ENCODE assay signal across 8 cellular contexts in the genomic region with DNA sequence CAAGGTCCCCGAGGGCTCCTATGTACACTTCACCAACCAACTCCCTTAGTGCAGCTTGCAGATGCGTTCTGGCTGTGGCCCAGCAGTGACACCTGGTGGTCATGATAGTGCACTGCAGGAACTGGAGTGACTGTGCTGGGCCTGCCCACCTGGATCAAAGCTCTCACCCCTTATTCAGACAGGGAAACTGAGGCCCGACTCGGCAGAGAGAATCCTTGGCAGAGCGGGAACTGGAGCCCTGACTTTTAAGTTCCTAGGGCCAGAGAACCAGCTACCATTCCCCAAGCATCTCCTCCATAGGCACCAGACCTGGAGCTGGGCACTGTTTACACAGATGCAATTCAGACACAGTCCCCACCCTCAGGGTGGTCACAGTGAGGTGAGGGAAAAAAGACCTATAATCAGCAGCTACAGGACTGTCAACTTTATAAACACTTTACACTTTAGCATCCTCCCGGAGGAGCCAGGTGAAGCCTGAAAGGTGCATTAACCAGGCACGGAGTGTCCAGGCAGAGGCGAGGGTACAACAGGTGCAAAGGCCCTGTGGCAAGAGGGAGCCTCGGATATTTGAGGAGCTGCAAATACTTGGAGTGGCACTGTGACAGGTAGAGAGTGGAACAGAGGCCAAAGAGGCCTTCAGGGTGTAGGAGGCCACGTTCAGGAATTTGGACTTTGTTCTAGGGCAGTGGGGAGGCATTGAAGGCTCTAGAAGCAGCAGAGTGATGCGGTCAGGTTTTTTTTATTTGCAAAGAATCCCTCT. TPM values are rescaled to one million over a fixed set of nuclear protein-coding genes. Genes with fewer than 3 reads are reported as not detected.
DNase-seq lines count a peak whose midpoint lies in the region; ATAC-seq, FAIRE-seq and TF ChIP-seq lines count a peak whose summit lies in the region.

No MANE protein-coding gene starts in this region.

- peaks cover 15% of the 10 kb centered on the region for H3K9me3 Mint-ChIP-seq in activated T-helper 2 cell treated with anti-CD3 and anti-CD28 coated beads, Interferon-gamma antibody, Interleukin-2, Interleukin-4, amounts not matched to agents 10 μg/mL and 5 μg/mL and 100 μg/mL, durations not matched to agents 14 hours and 24 hours and 36 hours

- no peak for FAIRE-seq in pancreas (lab: Jason Lieb, UNC)

- no peaks in the 10 kb centered on the region for H3K4me1 Mint-ChIP-seq in activated T-helper 2 cell treated with anti-CD3 and anti-CD28 coated beads, Interferon-gamma antibody, Interleukin-2, Interleukin-4, amounts not matched to agents 10 μg/mL and 5 μg/mL and 100 μg/mL, durations not matched to agents 14 hours and 24 hours and 36 hours (ENCODE audit: low read depth)

- peak; percentile 95 for TF ChIP-seq CTCF in foreskin fibroblast (IDR thresholded peaks at IDR 0.05; ENCODE audit: low read depth, low read length)
- peak; percentile 89 to 96 (median 94) for TF ChIP-seq CTCF in pancreas (IDR thresholded peaks at IDR 0.05)
- TF ChIP-seq CTCF in upper lobe of left lung (IDR thresholded peaks at IDR 0.05), result peak; percentile 92 to 98 (median 94)

- intact Hi-C loops in activated T-helper 2 cell treated with anti-CD3 and anti-CD28 coated beads, Interferon-gamma antibody, Interleukin-2, Interleukin-4, amounts not matched to agents 10 μg/mL and 5 μg/mL and 100 μg/mL, durations not matched to agents 14 hours and 24 hours and 36 hours (cut with micrococcal nuclease), result loop anchor here (2.0 to 10.0 kb wide), 3 partner anchors 94 to 391 kb away; a partner anchor contains a TSS
- intact Hi-C loops in pancreas (cut with DNase I), result loop anchor here in 2 of 3 donors (5.0 to 10.0 kb wide), 2 partner anchors 44 to 91 kb away; no protein-coding TSS in a partner anchor

- peaks cover 37% of the 10 kb centered on the region for H3K27me3 Mint-ChIP-seq in activated T-helper 2 cell treated with anti-CD3 and anti-CD28 coated beads, Interferon-gamma antibody, Interleukin-2, Interleukin-4, amounts not matched to agents 10 μg/mL and 5 μg/mL and 100 μg/mL, durations not matched to agents 14 hours and 24 hours and 36 hours (ENCODE audit: low read depth)

- H3K9me3 ChIP-seq in pancreas, result no peaks in the 10 kb centered on the region
- peaks cover 0 to 5% (median 0%) of the 10 kb centered on the region in 4 donors for H3K9me3 ChIP-seq in upper lobe of left lung

- no peaks in the 10 kb centered on the region for H3K36me3 ChIP-seq in pancreas
- H3K36me3 ChIP-seq in upper lobe of left lung, result peaks cover 0 to 2% (median 0%) of the 10 kb centered on the region in 4 donors

- no peaks in the 10 kb centered on the region for H3K36me3 Mint-ChIP-seq in activated T-helper 2 cell treated with anti-CD3 and anti-CD28 coated beads, Interferon-gamma antibody, Interleukin-2, Interleukin-4, amounts not matched to agents 10 μg/mL and 5 μg/mL and 100 μg/mL, durations not matched to agents 14 hours and 24 hours and 36 hours (ENCODE audit: low read depth)

- H3K4me1 ChIP-seq in pancreas, result no peaks in the 10 kb centered on the region
- H3K4me1 ChIP-seq in upper lobe of left lung, result peaks cover 0 to 4% (median 1%) of the 10 kb centered on the region in 4 donors

- TF ChIP-seq POLR2A in upper lobe of left lung (IDR thresholded peaks at IDR 0.05), result no peak

- no peak overlapping the region for H3K27ac Mint-ChIP-seq in activated T-helper 2 cell treated with anti-CD3 and anti-CD28 coated beads, Interferon-gamma antibody, Interleukin-2, Interleukin-4, amounts not matched to agents 10 μg/mL and 5 μg/mL and 100 μg/mL, durations not matched to agents 14 hours and 24 hours and 36 hours

- H3K27me3 ChIP-seq in pancreas, result no peaks in the 10 kb centered on the region
- no peaks in the 10 kb centered on the region for H3K27me3 ChIP-seq in upper lobe of left lung

- ATAC-seq in pancreas (peak; percentile 87 to 100 (median 96)), upper lobe of left lung (ENCODE audit: low FRiP score in 2 of 2) (peak; percentile 91 to 92)

- TF ChIP-seq EP300 in upper lobe of left lung (IDR thresholded peaks at IDR 0.05), result no peak

- H3K27ac ChIP-seq in pancreas (no peak overlapping the region), upper lobe of left lung (no peak overlapping the region)

- WGBS in pancreas, 2 donors, result 28 to 33% methylated on average over 11 of the region's 11 CpGs
- WGBS in upper lobe of left lung, 2 donors, result 47 to 68% methylated on average over 8 to 10 of the region's 11 CpGs

- H3K4me3 ChIP-seq in foreskin fibroblast (ENCODE audit: low read depth in 1 of 2, low read length in 2 of 2), result no peak overlapping the region
- no peak overlapping the region for H3K4me3 ChIP-seq in pancreas
- no peak overlapping the region for H3K4me3 ChIP-seq in upper lobe of left lung

- DNase-seq in ELR (ENCODE audit: low read depth), result peak; percentile 67
- DNase-seq in HT1080 (ENCODE audit: low read depth), result peak; percentile 42
- peak; percentile 47 for DNase-seq in RPMI7951 (ENCODE audit: low read depth)
- DNase-seq in activated T-helper 2 cell treated with anti-CD3 and anti-CD28 coated beads, Interferon-gamma antibody, Interleukin-2, Interleukin-4, amounts not matched to agents 10 μg/mL and 5 μg/mL and 100 μg/mL, durations not matched to agents 14 hours and 24 hours and 36 hours (ENCODE audit: low spot score), result peak; percentile 54
- DNase-seq in foreskin fibroblast, result peak; percentile 41 to 79
- DNase-seq in pancreas, result peak; percentile 52 to 86 (median 74)
- DNase-seq in upper lobe of left lung, result peak in 1 of 2 donors; percentile 76
- DNase-seq in NCI-H510A (lab: John Stamatoyannopoulos, UW), result no peak

- H3K4me3 Mint-ChIP-seq in activated T-helper 2 cell treated with anti-CD3 and anti-CD28 coated beads, Interferon-gamma antibody, Interleukin-2, Interleukin-4, amounts not matched to agents 10 μg/mL and 5 μg/mL and 100 μg/mL, durations not matched to agents 14 hours and 24 hours and 36 hours (ENCODE audit: low read depth), result no peak overlapping the region

RNA-seq across cellular contexts. Expression of a gene that starts 22.0 kb away (rescaled TPM):
- 35.8 and 37.7 TPM in 2 replicates for total RNA-seq in HT1080 (2014; rRNA removed; shearing (Covaris generic))
- polyA plus RNA-seq in HT1080 (2015; cell fraction: cytosol; rRNA removed), result 20.3 and 29.3 TPM in 2 replicates
- polyA plus RNA-seq in HT1080 (2015; cell fraction: nucleus; rRNA removed), result 57.5 and 63.3 TPM in 2 replicates
- 10.5 and 12.3 TPM in 2 replicates for total RNA-seq in RPMI7951 (2014; rRNA removed; shearing (Covaris generic))
- 46.0 and 48.0 TPM in 2 replicates for total RNA-seq in activated T-helper 2 cell treated with anti-CD3 and anti-CD28 coated beads, Interferon-gamma antibody, Interleukin-2, Interleukin-4, amounts not matched to agents 10 μg/mL and 5 μg/mL and 100 μg/mL, durations not matched to agents 14 hours and 24 hours and 36 hours
- total RNA-seq in pancreas, result 10 to 100 TPM in 2 of 6 donors, 1 to 10 TPM in 4; 5.4 to 13.2 (median 9.0) TPM
- polyA plus RNA-seq in pancreas, result 10 to 100 TPM; 36.2 to 38.2 TPM
- 10 to 100 TPM; 17.3 to 47.1 (median 27.9) TPM for total RNA-seq in upper lobe of left lung

RNA-seq across cellular contexts. Expression of a gene that starts 22.3 kb away (rescaled TPM):
- 256 and 340 TPM in 2 replicates for total RNA-seq in HT1080 (2014; rRNA removed; shearing (Covaris generic))
- polyA plus RNA-seq in HT1080 (2015; cell fraction: cytosol; rRNA removed), result 245 and 248 TPM in 2 replicates
- 797 and 806 TPM in 2 replicates for polyA plus RNA-seq in HT1080 (2015; cell fraction: nucleus; rRNA removed)
- 127 and 233 TPM in 2 replicates for total RNA-seq in RPMI7951 (2014; rRNA removed; shearing (Covaris generic))
- total RNA-seq in activated T-helper 2 cell treated with anti-CD3 and anti-CD28 coated beads, Interferon-gamma antibody, Interleukin-2, Interleukin-4, amounts not matched to agents 10 μg/mL and 5 μg/mL and 100 μg/mL, durations not matched to agents 14 hours and 24 hours and 36 hours, result 425 and 436 TPM in 2 replicates
- total RNA-seq in pancreas (100 to 1,000 TPM in 3 of 6 donors, 10 to 100 TPM in 3; 49.2 to 104 (median 87.5) TPM), upper lobe of left lung (100 to 1,000 TPM; 156 to 293 (median 183) TPM)
- 100 to 1,000 TPM; 136 to 257 TPM for polyA plus RNA-seq in pancreas

RNA-seq across cellular contexts. Expression of a gene that starts 40.1 kb away (rescaled TPM):
- 0.60 TPM in 1 of 2 replicates, not detected in the other for total RNA-seq in HT1080 (2014; rRNA removed; shearing (Covaris generic))
- polyA plus RNA-seq in HT1080 (2015; cell fraction: cytosol; rRNA removed), result 0.09 TPM in 1 of 2 replicates, not detected in the other
- polyA plus RNA-seq in HT1080 (2015; cell fraction: nucleus; rRNA removed), result 0.16 and 0.27 TPM in 2 replicates
- total RNA-seq in RPMI7951 (2014; rRNA removed; shearing (Covaris generic)), result 0.29 TPM in 1 of 2 replicates, not detected in the other
- 0.23 TPM in 2 replicates for total RNA-seq in activated T-helper 2 cell treated with anti-CD3 and anti-CD28 coated beads, Interferon-gamma antibody, Interleukin-2, Interleukin-4, amounts not matched to agents 10 μg/mL and 5 μg/mL and 100 μg/mL, durations not matched to agents 14 hours and 24 hours and 36 hours
- total RNA-seq in pancreas (10 to 100 TPM in 2 of 6 donors, 1 to 10 TPM in 4; 6.2 to 10.6 (median 8.3) TPM), upper lobe of left lung (10 to 100 TPM in 2 of 6 donors, 1 to 10 TPM in 4; 2.1 to 31.6 (median 8.4) TPM)
- polyA plus RNA-seq in pancreas, result 10 to 100 TPM; 11.7 to 16.8 TPM
